In the genomic region with DNA sequence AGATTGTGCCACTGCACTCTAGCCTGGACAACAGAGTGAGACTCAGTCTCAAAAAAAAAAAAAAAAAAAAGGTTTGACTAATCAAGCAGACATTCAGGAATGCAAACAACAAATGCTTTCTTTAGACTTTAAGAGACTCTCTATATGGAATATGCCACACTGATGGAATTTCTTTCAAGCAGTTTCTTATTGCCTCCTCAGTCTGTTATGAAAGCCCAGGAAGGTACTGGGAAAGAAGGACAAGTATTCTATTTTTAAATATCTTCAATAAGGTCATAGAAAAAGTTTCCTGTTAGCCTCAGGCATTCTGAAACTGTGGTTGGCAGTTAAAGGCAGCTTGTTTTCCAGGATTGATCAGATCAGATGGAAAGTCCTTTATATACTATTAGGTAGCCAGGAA, we compare ENCODE assay signal across 26 cellular contexts.
A peak's percentile ranks its signal among the peaks of the same experiment; 100 is the strongest.
DNase-seq lines count a peak whose midpoint lies in the region; ATAC-seq and TF ChIP-seq lines count a peak whose summit lies in the region.
"Had no signal": no experiment of that assay in that cellular context is flagged by ENCODE, and none has a peak within 500 bp of the region (broad histone marks: within the 10 kb centered on the region; RNA-seq: fewer than 3 reads in every experiment).

No MANE protein-coding gene starts in this region.

- H3K79me1 ChIP-seq in IMR-90 (ENCODE audit: low read depth in 1 of 2, low read length in 2 of 2) (no peaks in the 10 kb centered on the region), mesenchymal stem cell (replicated peaks; ENCODE audit: low read length, poor library complexity, severe bottlenecking) (no peaks in the 10 kb centered on the region)

- BruUV-seq in IMR-90 (replicated peaks; lab: Mats Ljungman, UMichigan), result no TSS peak
- no TSS peak for BruUV-seq in mammary epithelial cell (replicated peaks; lab: Mats Ljungman, UMichigan)

- POLR2A ChIA-PET in IMR-90 (lab: Charles Lee; ENCODE audit: unreplicated experiment), result no interaction called here

- no peak overlapping the region for H3K4ac ChIP-seq in IMR-90 (ENCODE audit: low read depth, low read length)
- no peak overlapping the region for H3K4ac ChIP-seq in mesenchymal stem cell (ENCODE audit: low read depth in 1 of 2, low read length in 2 of 2)

- no peaks in the 10 kb centered on the region for H3K27me3 Mint-ChIP-seq in effector memory CD8-positive, alpha-beta T cell
- H3K27me3 Mint-ChIP-seq: activated CD4-positive, alpha-beta memory T cell treated with anti-CD3 and anti-CD28 coated beads, Interleukin-2, amount 10 ng/mL, durations not matched to agents 7 days and 5 days; activated naive CD8-positive, alpha-beta T cell treated with anti-CD3 and anti-CD28 coated beads, Interleukin-2, amount 50 U/mL, for 24 hours; memory B cell had no signal

- TF ChIP-seq CTCF in IMR-90 (conservative IDR thresholded peaks at IDR 0.05; ENCODE audit: low read depth, low read length), result no peak
- TF ChIP-seq CTCF in mammary epithelial cell (conservative IDR thresholded peaks at IDR 0.05 in 1 of 2, IDR thresholded peaks at IDR 0.05 in 1 of 2; ENCODE audit: extremely low read depth in 1 of 2, insufficient read depth in 1 of 2, low read depth in 1 of 2, low read length in 2 of 2), result no peak

- intact Hi-C loops in IMR-90 (cut with micrococcal nuclease), result no loop called here
- intact Hi-C loops in mammary epithelial cell (cut with micrococcal nuclease), result no loop called here

- H3K27ac Mint-ChIP-seq in effector memory CD8-positive, alpha-beta T cell, result no peak overlapping the region
- H3K27ac Mint-ChIP-seq: activated CD4-positive, alpha-beta memory T cell treated with anti-CD3 and anti-CD28 coated beads, Interleukin-2, amount 10 ng/mL, durations not matched to agents 7 days and 5 days; activated naive CD8-positive, alpha-beta T cell treated with anti-CD3 and anti-CD28 coated beads, Interleukin-2, amount 50 U/mL, for 24 hours; GM23338; memory B cell had no signal

- no peak overlapping the region for H2AFZ ChIP-seq in IMR-90 (replicated peaks; ENCODE audit: low read length, poor library complexity)
- H2AFZ ChIP-seq in mammary epithelial cell (ENCODE audit: low read depth, low read length), result no peak overlapping the region
- no peak overlapping the region for H2AFZ ChIP-seq in mesenchymal stem cell (ENCODE audit: low read depth, low read length)
- H2AFZ ChIP-seq: GM23338 had no signal

- H3K4me2 ChIP-seq in IMR-90 (ENCODE audit: low read depth, low read length), result no peak overlapping the region
- no peak overlapping the region for H3K4me2 ChIP-seq in mammary epithelial cell (ENCODE audit: insufficient read depth, low read depth, low read length)
- no peak overlapping the region for H3K4me2 ChIP-seq in mesenchymal stem cell (ENCODE audit: low read length, poor library complexity, severe bottlenecking)
- H3K4me2 ChIP-seq: GM23338 had no signal

- H4K8ac ChIP-seq in IMR-90 (ENCODE audit: low read depth in 2 of 2, low read length in 2 of 2) (no peak overlapping the region), mesenchymal stem cell (ENCODE audit: low read length) (no peak overlapping the region)

- H3K36me3 ChIP-seq in IMR-90 (ENCODE audit: control insufficient read depth, insufficient read depth, low read length) (no peaks in the 10 kb centered on the region), mammary epithelial cell (ENCODE audit: insufficient read depth, low read length) (no peaks in the 10 kb centered on the region), mesenchymal stem cell (ENCODE audit: control insufficient read depth in 1 of 2, insufficient read depth in 2 of 2, low read depth in 1 of 2, low read length in 2 of 2) (no peaks in the 10 kb centered on the region)
- no peaks in the 10 kb centered on the region for H3K36me3 ChIP-seq in effector memory CD4-positive, alpha-beta T cell (ENCODE audit: control insufficient read depth, insufficient read depth, low read length)

- H3K4me1 ChIP-seq in IMR-90 (ENCODE audit: control insufficient read depth, insufficient read depth, low read length) (no peaks in the 10 kb centered on the region), mammary epithelial cell (ENCODE audit: insufficient read depth, low read length) (peaks cover 22% of the 10 kb centered on the region), mesenchymal stem cell (ENCODE audit: control insufficient read depth, insufficient read depth, low read depth, low read length) (no peaks in the 10 kb centered on the region)
- H3K4me1 ChIP-seq in effector memory CD4-positive, alpha-beta T cell (ENCODE audit: control insufficient read depth, insufficient read depth, low read length, poor library complexity, severe bottlenecking), result no peaks in the 10 kb centered on the region

- dilution Hi-C loops in IMR-90 (cut with HindIII; ENCODE audit: low sequenced_read_pairs, unreplicated experiment) (no loop called here), mammary epithelial cell (cut with HindIII; ENCODE audit: low sequenced_read_pairs) (no loop called here)

- H3K56ac ChIP-seq in IMR-90 (ENCODE audit: extremely low read depth, insufficient read depth, low read length), result no peak overlapping the region

- H2AK5ac ChIP-seq in IMR-90 (ENCODE audit: low read depth, low read length) (no peak overlapping the region), mesenchymal stem cell (ENCODE audit: low read length, severe bottlenecking) (no peak overlapping the region)

- in situ Hi-C loops in IMR-90 (cut with MboI; ENCODE audit: low sequenced_read_pairs), result no loop called here
- in situ Hi-C loops in mammary epithelial cell (cut with MboI; ENCODE audit: low sequenced_read_pairs in 2 of 2), result no loop called here

- H4K20me1 ChIP-seq in IMR-90 (ENCODE audit: insufficient read depth, low read length) (no peaks in the 10 kb centered on the region), mammary epithelial cell (ENCODE audit: insufficient read depth, low read length) (no peaks in the 10 kb centered on the region)

- DNase-seq in COLO829 (ENCODE audit: low spot score) (peak; percentile 78), IMR-90 (peak; percentile 7), mammary epithelial cell (peak; percentile 61), mesenchymal stem cell (peak; percentile 70), UCSD-AML1 (lab: John Stamatoyannopoulos, UW; ENCODE audit: unreplicated experiment) (no peak)
- DNase-seq in effector memory CD4-positive, alpha-beta T cell, result no peak
- no peak for DNase-seq in effector memory CD8-positive, alpha-beta T cell
- DNase-seq: ACHN; activated CD4-positive, alpha-beta memory T cell treated with anti-CD3 and anti-CD28 coated beads, Interleukin-2, amount 10 ng/mL, durations not matched to agents 7 days and 5 days; activated CD4-positive, CD25-positive, alpha-beta regulatory T cell treated with anti-CD3 and anti-CD28 coated beads, Interleukin-2, amount 50 U/mL, for 72 hours; activated effector memory CD4-positive, alpha-beta T cell treated with Interleukin-2 at 50 U/mL for 16 hours; activated naive CD8-positive, alpha-beta T cell treated with anti-CD3 and anti-CD28 coated beads, Interleukin-2, amount 50 U/mL, for 24 hours; C1 segment of cervical spinal cord; kidney; NCI-H146; NCI-H524; NK-92 treated with Interleukin-12 subunit alpha and Interleukin-12 subunit beta, amount 100 ng/mL, for 24 hours; SIG-M5; stimulated activated CD4-positive, alpha-beta T cell treated with anti-CD3 and anti-CD28 coated beads, Interleukin-1b, Interleukin-23, amount 100 ng/mL, for 48 hours; substantia nigra had no signal

- H3K27me3 ChIP-seq in IMR-90 (ENCODE audit: control insufficient read depth, insufficient read depth, low read length), result no peaks in the 10 kb centered on the region
- no peaks in the 10 kb centered on the region for H3K27me3 ChIP-seq in mammary epithelial cell (ENCODE audit: insufficient read depth, low read length)
- H3K27me3 ChIP-seq in mesenchymal stem cell (ENCODE audit: control insufficient read depth in 1 of 2, insufficient read depth in 1 of 2, low read length in 2 of 2), result no peaks in the 10 kb centered on the region
- H3K27me3 ChIP-seq in effector memory CD4-positive, alpha-beta T cell (replicated peaks; ENCODE audit: control insufficient read depth, insufficient read depth, low read length, poor library complexity, severe bottlenecking), result no peaks in the 10 kb centered on the region

- no peak overlapping the region for H2BK20ac ChIP-seq in IMR-90 (ENCODE audit: low read depth, low read length)

- H3K23ac ChIP-seq in IMR-90 (ENCODE audit: low read depth, low read length) (no peak overlapping the region), mesenchymal stem cell (ENCODE audit: low read length in 2 of 2) (no peak overlapping the region)

- H2BK5ac ChIP-seq in IMR-90 (ENCODE audit: low read depth, low read length, poor library complexity, severe bottlenecking) (no peak overlapping the region), mesenchymal stem cell (ENCODE audit: low read depth, low read length, poor library complexity, severe bottlenecking) (no peak overlapping the region)

- H2BK12ac ChIP-seq in mesenchymal stem cell (ENCODE audit: low read length in 2 of 2), result no peak overlapping the region

- H3K18ac ChIP-seq in IMR-90 (ENCODE audit: low read depth, low read length) (no peak overlapping the region), mesenchymal stem cell (ENCODE audit: low read depth in 1 of 2, low read length in 2 of 2) (no peak overlapping the region)

- H3K9me3 Mint-ChIP-seq in effector memory CD8-positive, alpha-beta T cell, result no peaks in the 10 kb centered on the region
- H3K9me3 Mint-ChIP-seq: activated CD4-positive, alpha-beta memory T cell treated with anti-CD3 and anti-CD28 coated beads, Interleukin-2, amount 10 ng/mL, durations not matched to agents 7 days and 5 days; activated naive CD8-positive, alpha-beta T cell treated with anti-CD3 and anti-CD28 coated beads, Interleukin-2, amount 50 U/mL, for 24 hours; GM23338; memory B cell had no signal

- H2AK9ac ChIP-seq in IMR-90 (replicated peaks; ENCODE audit: low read depth, low read length, poor library complexity), result no peak overlapping the region

- ATAC-seq in IMR-90 (ENCODE audit: low read depth), result 0 out of 2 replicates have a peak, but pooled peaks have one; percentile 29
- no peak for ATAC-seq in GM18907 (IDR thresholded peaks at IDR 0.05; ENCODE audit: unreplicated experiment)
- ATAC-seq in effector memory CD8-positive, alpha-beta T cell (replicated peaks), result no peak
- ATAC-seq: activated naive CD8-positive, alpha-beta T cell treated with anti-CD3 and anti-CD28 coated beads, Interleukin-2, amount 50 U/mL, for 24 hours; GM23338; K562 had no signal

- no peak for TF ChIP-seq POLR2A in IMR-90 (IDR thresholded peaks at IDR 0.05; ENCODE audit: low read depth, low read length)

- H3K4me1 Mint-ChIP-seq in effector memory CD8-positive, alpha-beta T cell (ENCODE audit: low read depth in 2 of 2), result no peaks in the 10 kb centered on the region
- H3K4me1 Mint-ChIP-seq: activated CD4-positive, alpha-beta memory T cell treated with anti-CD3 and anti-CD28 coated beads, Interleukin-2, amount 10 ng/mL, durations not matched to agents 7 days and 5 days; activated naive CD8-positive, alpha-beta T cell treated with anti-CD3 and anti-CD28 coated beads, Interleukin-2, amount 50 U/mL, for 24 hours; GM23338; memory B cell had no signal

- H3K79me2 ChIP-seq in mammary epithelial cell (ENCODE audit: insufficient read depth, low read length), result no peaks in the 10 kb centered on the region

- H3K4me3 ChIP-seq in IMR-90 (ENCODE audit: insufficient read depth, low read depth, low read length) (no peak overlapping the region), mammary epithelial cell (replicated peaks in 1 of 3; ENCODE audit: insufficient read depth in 1 of 3, low read depth in 2 of 3, low read length in 3 of 3) (no peak overlapping the region), mesenchymal stem cell (ENCODE audit: insufficient read depth in 1 of 2, low read depth in 1 of 2, low read length in 2 of 2) (no peak overlapping the region)
- H3K4me3 ChIP-seq in effector memory CD4-positive, alpha-beta T cell (ENCODE audit: insufficient read depth, low read depth, low read length, poor library complexity, severe bottlenecking), result no peak overlapping the region
- H3K4me3 ChIP-seq: coronary artery, GM23338, K562, skin epidermis had no signal

- H4K5ac ChIP-seq in IMR-90 (ENCODE audit: low read depth, low read length), result no peak overlapping the region

- no peak overlapping the region for H3K9ac ChIP-seq in IMR-90 (ENCODE audit: low read depth, low read length)
- H3K9ac ChIP-seq in mammary epithelial cell (ENCODE audit: insufficient read depth, low read length), result no peak overlapping the region
- H3K9ac ChIP-seq in mesenchymal stem cell (ENCODE audit: low read length), result no peak overlapping the region

- no peaks in the 10 kb centered on the region for H3K9me3 ChIP-seq in IMR-90 (ENCODE audit: control insufficient read depth, insufficient read depth, low read length)
- no peaks in the 10 kb centered on the region for H3K9me3 ChIP-seq in mammary epithelial cell (replicated peaks; ENCODE audit: insufficient read depth, low read length)
- H3K9me3 ChIP-seq in mesenchymal stem cell (ENCODE audit: control insufficient read depth, low read length), result no peaks in the 10 kb centered on the region
- no peaks in the 10 kb centered on the region for H3K9me3 ChIP-seq in effector memory CD4-positive, alpha-beta T cell (ENCODE audit: control insufficient read depth, low read length)

- CTCF ChIA-PET in IMR-90 (lab: Yijun Ruan, JAX), result no interaction called here
- CTCF ChIA-PET in mammary epithelial cell (lab: Charles Lee; ENCODE audit: low non-redundant PET), result no interaction called here

- H3K14ac ChIP-seq in IMR-90 (replicated peaks; ENCODE audit: low read depth, low read length) (no peak overlapping the region), mesenchymal stem cell (ENCODE audit: low read length in 2 of 2) (no peak overlapping the region)

- TF ChIP-seq RAD21 in IMR-90 (IDR thresholded peaks at IDR 0.05; ENCODE audit: low read length), result no peak

- H3K27ac ChIP-seq in IMR-90 (ENCODE audit: insufficient read depth, low read length) (no peak overlapping the region), mammary epithelial cell (ENCODE audit: insufficient read depth, low read depth, low read length) (no peak overlapping the region), mesenchymal stem cell (ENCODE audit: low read length, poor library complexity, severe bottlenecking) (peak overlapping the region; percentile 20)
- H3K27ac ChIP-seq in effector memory CD4-positive, alpha-beta T cell (ENCODE audit: insufficient read depth, low read length, poor library complexity, severe bottlenecking), result no peak overlapping the region
- H3K27ac ChIP-seq: coronary artery, skin epidermis had no signal

- no peak overlapping the region for H2BK120ac ChIP-seq in IMR-90 (ENCODE audit: low read depth, low read length)
- H2BK120ac ChIP-seq in mesenchymal stem cell (ENCODE audit: low read depth, low read length), result no peak overlapping the region

- no peak overlapping the region for H2BK15ac ChIP-seq in IMR-90 (ENCODE audit: low read depth, low read length)
- no peak overlapping the region for H2BK15ac ChIP-seq in mesenchymal stem cell (ENCODE audit: low read depth, poor library complexity, severe bottlenecking)

- H4K91ac ChIP-seq in IMR-90 (ENCODE audit: insufficient read depth, low read depth, low read length) (no peak overlapping the region), mesenchymal stem cell (ENCODE audit: low read length) (no peak overlapping the region)

- no peak overlapping the region for H3K4me3 Mint-ChIP-seq in effector memory CD8-positive, alpha-beta T cell
- H3K4me3 Mint-ChIP-seq: activated CD4-positive, alpha-beta memory T cell treated with anti-CD3 and anti-CD28 coated beads, Interleukin-2, amount 10 ng/mL, durations not matched to agents 7 days and 5 days; activated naive CD8-positive, alpha-beta T cell treated with anti-CD3 and anti-CD28 coated beads, Interleukin-2, amount 50 U/mL, for 24 hours; GM23338; memory B cell had no signal

- no peaks in the 10 kb centered on the region for H3K36me3 Mint-ChIP-seq in effector memory CD8-positive, alpha-beta T cell (ENCODE audit: insufficient read depth)
- H3K36me3 Mint-ChIP-seq: memory B cell had no signal

- H3K9me1 ChIP-seq in IMR-90 (ENCODE audit: insufficient read depth, low read length), result no peaks in the 10 kb centered on the region

Comparison
In these comparisons a context has a peak if more than half of its experiments do, and no peak if none do; other contexts are left out.
1. DNase-seq: peak in COLO829 (single experiment), IMR-90 (single experiment), mammary epithelial cell (single experiment) and mesenchymal stem cell (single experiment); none in UCSD-AML1 (single experiment), effector memory CD4-positive, alpha-beta T cell (0 of 3) and effector memory CD8-positive, alpha-beta T cell (0 of 3).